In genomic region chr5:39447968-39448367, GRCh38 we compare ENCODE assay signal across 28 cellular contexts. TPM values are rescaled to one million over a fixed set of nuclear protein-coding genes. Genes with fewer than 3 reads are reported as not detected.
DNase-seq lines count a peak whose midpoint lies in the region; TF ChIP-seq lines count a peak whose summit lies in the region.
"Had no signal": no experiment of that assay in that cellular context is flagged by ENCODE, and none has a peak within 500 bp of the region (broad histone marks: within the 10 kb centered on the region; RNA-seq: fewer than 3 reads in every experiment).

No MANE protein-coding gene starts in this region.

- H3K27ac ChIP-seq in C4-2B: peak overlapping the region; percentile 54
- H3K27ac ChIP-seq: brain microvascular endothelial cell, skin epidermis had no signal

- DNase-seq in HT1080 (ENCODE audit: low read depth): peak; percentile 59
- DNase-seq in dermis blood vessel endothelial cell: peak; percentile 75
- peak; percentile 45 to 83 for DNase-seq in lung microvascular endothelial cell (ENCODE audit: low read depth in 2 of 2)
- DNase-seq in SHP77 (lab: John Stamatoyannopoulos, UW): no peak
- no peak for DNase-seq in DMS 273 (lab: John Stamatoyannopoulos, UW; ENCODE audit: unreplicated experiment)
- DNase-seq in LoVo (ENCODE audit: low spot score): no peak
- DNase-seq in effector CD4-positive, alpha-beta T cell: no peak
- DNase-seq: activated gamma-delta T cell treated with Interleukin-2 at 50 U/mL for 16 hours; activated T-cell treated with anti-CD3 and anti-CD28 coated beads, Interleukin-2, amount 50 U/mL, for 1 hour; AML-193; brain microvascular endothelial cell; CD4-positive, alpha-beta memory T cell; DMS153; GDM1; H9; hypothalamus; Karpas-422; left ventricle myocardium superior; naive thymus-derived CD8-positive, alpha-beta T cell; NCI-H146; NCI-H2107; NCI-H446; nucleus accumbens; SK-N-SH; stimulated activated naive CD8-positive, alpha-beta T cell treated with anti-CD3 and anti-CD28 coated beads, Interleukin-15, amount 100 ng/mL, for 72 hours; T-helper 17 cell had no signal

- TF ChIP-seq CTCF in C4-2B (conservative IDR thresholded peaks at IDR 0.05): no peak

RNA-seq across cellular contexts. Expression of gene DAB2, which starts 23.2 kb away (rescaled TPM):
- total RNA-seq in HT1080 (2014; rRNA removed; shearing (Covaris generic)): 8.8 and 10.6 TPM in 2 replicates
- polyA plus RNA-seq in HT1080 (2015; cell fraction: cytosol; rRNA removed): 21.1 and 28.7 TPM in 2 replicates
- 41.1 and 44.3 TPM in 2 replicates for polyA plus RNA-seq in HT1080 (2015; cell fraction: nucleus; rRNA removed)
- total RNA-seq in dermis blood vessel endothelial cell (118 and 129 TPM in 2 replicates), lung microvascular endothelial cell (78.8 and 94.8 TPM in 2 replicates)
- polyA plus RNA-seq: CD4-positive, alpha-beta memory T cell had no signal

Comparison
In these comparisons a context has a peak if more than half of its experiments do, and no peak if none do; other contexts are left out.
1. DNase-seq: peak in HT1080 (single experiment), dermis blood vessel endothelial cell (single experiment) and lung microvascular endothelial cell (2 of 2); none in SHP77 (0 of 2), DMS 273 (single experiment), LoVo (single experiment) and effector CD4-positive, alpha-beta T cell (single experiment).